Comparison of ENCODE assay signal across 8 cellular contexts in genomic region chr1:41432481-41433280, GRCh38. TPM values are rescaled to one million over a fixed set of nuclear protein-coding genes. Genes with fewer than 3 reads are reported as not detected.
A peak's percentile ranks its signal among the peaks of the same experiment; 100 is the strongest.
DNase-seq lines count a peak whose midpoint lies in the region; ATAC-seq and TF ChIP-seq lines count a peak whose summit lies in the region.

No MANE protein-coding gene starts in this region.

- TF ChIP-seq CTCF in foreskin fibroblast (IDR thresholded peaks at IDR 0.05; ENCODE audit: low read depth, low read length) (peak; percentile 91), stomach (IDR thresholded peaks at IDR 0.05) (peak in 5 of 7 experiments; percentile 68 to 87 (median 84))

- no peak for TF ChIP-seq EP300 in stomach (IDR thresholded peaks at IDR 0.05)

- no peaks in the 10 kb centered on the region for H3K9me3 Mint-ChIP-seq in activated T-helper 17 cell treated with anti-CD3 and anti-CD28 coated beads, Interleukin-2, amount 50 U/mL, for 72 hours

- H2BK12ac ChIP-seq in neuronal stem cell (ENCODE audit: low read length), result no peak overlapping the region

- H3K27ac Mint-ChIP-seq in activated T-helper 17 cell treated with anti-CD3 and anti-CD28 coated beads, Interleukin-2, amount 50 U/mL, for 72 hours, result no peak overlapping the region

- H3K9me3 ChIP-seq in neuronal stem cell (replicated peaks in 1 of 2; ENCODE audit: control insufficient read depth in 2 of 2, insufficient read depth in 1 of 2, low read depth in 1 of 2, low read length in 2 of 2) (no peaks in the 10 kb centered on the region), stomach (no peaks in the 10 kb centered on the region)

- H3K36me3 ChIP-seq in neuronal stem cell (replicated peaks in 1 of 2; ENCODE audit: control insufficient read depth in 2 of 2, insufficient read depth in 2 of 2, low read length in 2 of 2), result no peaks in the 10 kb centered on the region
- H3K36me3 ChIP-seq in stomach, result no peaks in the 10 kb centered on the region

- H2AFZ ChIP-seq in neuronal stem cell (ENCODE audit: low read length), result no peak overlapping the region

- H2BK120ac ChIP-seq in neuronal stem cell (ENCODE audit: low read depth, low read length), result peak overlapping the region; percentile 43

- no peaks in the 10 kb centered on the region for H3K4me1 Mint-ChIP-seq in activated T-helper 17 cell treated with anti-CD3 and anti-CD28 coated beads, Interleukin-2, amount 50 U/mL, for 72 hours

- peak overlapping the region; percentile 78 for H3K18ac ChIP-seq in neuronal stem cell (ENCODE audit: low read length)

- H3K4me2 ChIP-seq in neuronal stem cell (ENCODE audit: insufficient read depth, low read length, poor library complexity, severe bottlenecking), result no peak overlapping the region

- no peak overlapping the region for H3K4ac ChIP-seq in neuronal stem cell (ENCODE audit: low read length)

- peak; percentile 98 for DNase-seq in Daoy (ENCODE audit: low read depth)
- peak in 74 of 76 experiments; percentile 11 to 92 (median 72) for DNase-seq in HUDEP-2 (lab: John Stamatoyannopoulos, UW; ENCODE audit: unreplicated experiment in 76 of 76)
- peak; percentile 93 for DNase-seq in RKO (ENCODE audit: low spot score)
- peak; percentile 77 to 91 for DNase-seq in foreskin fibroblast
- DNase-seq in neuronal stem cell (ENCODE audit: low spot score), result peak; percentile 76
- peak; percentile 89 for DNase-seq in stomach

- H3K14ac ChIP-seq in neuronal stem cell (ENCODE audit: low read length), result no peak overlapping the region

- H3K27ac ChIP-seq in neuronal stem cell (replicated peaks; ENCODE audit: low read length) (no peak overlapping the region), stomach (peak overlapping the region; percentile 15 to 67 (median 63))

- no peak overlapping the region for H2BK5ac ChIP-seq in neuronal stem cell (ENCODE audit: low read length)

- ATAC-seq in activated T-helper 17 cell treated with anti-CD3 and anti-CD28 coated beads, Interleukin-2, amount 50 U/mL, for 72 hours (replicated peaks), result peak; percentile 98
- ATAC-seq in GM18505 (IDR thresholded peaks at IDR 0.05; ENCODE audit: unreplicated experiment), result no peak

- no peaks in the 10 kb centered on the region for H3K79me1 ChIP-seq in neuronal stem cell (ENCODE audit: low read depth, low read length)

- no CpG with 5 or more reads among the region's 17 CpGs for WGBS in neuronal stem cell (ENCODE audit: extremely low coverage in 2 of 2, insufficient read length in 2 of 2, insufficient replicate concordance in 1 of 2), 2 donors
- WGBS in stomach, 5 donors, result 15 to 54% (median 15%) methylated on average over 13 to 17 of the region's 17 CpGs

- TF ChIP-seq POLR2A in stomach (IDR thresholded peaks at IDR 0.05) (no peak), GM18505 (IDR thresholded peaks at IDR 0.05; ENCODE audit: borderline replicate concordance, extremely low read depth, insufficient read depth, insufficient read length) (no peak)

- no peak overlapping the region for H4K91ac ChIP-seq in neuronal stem cell (ENCODE audit: low read depth, low read length, poor library complexity)

- peak overlapping the region; percentile 12 for H3K23ac ChIP-seq in neuronal stem cell (ENCODE audit: low read depth, low read length, poor library complexity)

- intact Hi-C loops in stomach (cut with DNase I; ENCODE audit: low total_unique reads), result no loop called here

- H3K4me1 ChIP-seq in neuronal stem cell (ENCODE audit: control insufficient read depth in 2 of 2, insufficient read depth in 1 of 2, low read depth in 1 of 2, low read length in 2 of 2) (peaks cover 0 to 15% of the 10 kb centered on the region in 2 donors), stomach (peaks cover 22 to 39% (median 31%) of the 10 kb centered on the region in 4 donors)

- H3K4me3 Mint-ChIP-seq in activated T-helper 17 cell treated with anti-CD3 and anti-CD28 coated beads, Interleukin-2, amount 50 U/mL, for 72 hours, result no peak overlapping the region

- peak overlapping the region; percentile 32 for H4K8ac ChIP-seq in neuronal stem cell (ENCODE audit: low read depth, low read length)

- peaks cover 0 to 21% (median 0%) of the 10 kb centered on the region in 3 experiments for H3K27me3 ChIP-seq in neuronal stem cell (ENCODE audit: control insufficient read depth in 3 of 3, insufficient read depth in 3 of 3, low read depth in 1 of 3, low read length in 3 of 3)
- peaks cover 0 to 13% (median 0%) of the 10 kb centered on the region in 3 donors for H3K27me3 ChIP-seq in stomach

- H3K36me3 Mint-ChIP-seq in activated T-helper 17 cell treated with anti-CD3 and anti-CD28 coated beads, Interleukin-2, amount 50 U/mL, for 72 hours (ENCODE audit: low read depth), result no peaks in the 10 kb centered on the region

- H3K9ac ChIP-seq in neuronal stem cell (ENCODE audit: low read depth, low read length, poor library complexity), result peak overlapping the region; percentile 67

- peaks cover 33% of the 10 kb centered on the region for H3K27me3 Mint-ChIP-seq in activated T-helper 17 cell treated with anti-CD3 and anti-CD28 coated beads, Interleukin-2, amount 50 U/mL, for 72 hours

- H2AK5ac ChIP-seq in neuronal stem cell (ENCODE audit: low read depth, low read length), result peak overlapping the region; percentile 47

- H2BK15ac ChIP-seq in neuronal stem cell (ENCODE audit: low read length), result peak overlapping the region; percentile 33

- H3K4me3 ChIP-seq in foreskin fibroblast (ENCODE audit: low read depth in 1 of 2, low read length in 2 of 2), result no peak overlapping the region
- H3K4me3 ChIP-seq in neuronal stem cell (ENCODE audit: low read length in 2 of 2), result no peak overlapping the region
- H3K4me3 ChIP-seq in stomach, result no peak overlapping the region

RNA-seq across cellular contexts. Expression of gene EDN2, which starts 51.8 kb away (rescaled TPM):
- 0.40 TPM in 1 of 2 replicates, not detected in the other for total RNA-seq in Daoy (2014; rRNA removed; shearing (Covaris generic))
- not detected for total RNA-seq in activated T-helper 17 cell treated with anti-CD3 and anti-CD28 coated beads, Interleukin-2, amount 50 U/mL, for 72 hours
- 0.04 TPM for polyA plus RNA-seq in neuronal stem cell (2013, experiment 1 of 2)
- not detected for polyA plus RNA-seq in neuronal stem cell (2013, experiment 2 of 2)
- total RNA-seq in stomach, result 10 to 100 TPM in 2 of 5 donors, not detected in 3; 16.5 to 71.8 TPM
- 1 to 10 TPM; 1.5 to 2.5 (median 2.1) TPM for polyA plus RNA-seq in stomach
